Comparison of ENCODE assay signal across 9 cellular contexts in the genomic region with DNA sequence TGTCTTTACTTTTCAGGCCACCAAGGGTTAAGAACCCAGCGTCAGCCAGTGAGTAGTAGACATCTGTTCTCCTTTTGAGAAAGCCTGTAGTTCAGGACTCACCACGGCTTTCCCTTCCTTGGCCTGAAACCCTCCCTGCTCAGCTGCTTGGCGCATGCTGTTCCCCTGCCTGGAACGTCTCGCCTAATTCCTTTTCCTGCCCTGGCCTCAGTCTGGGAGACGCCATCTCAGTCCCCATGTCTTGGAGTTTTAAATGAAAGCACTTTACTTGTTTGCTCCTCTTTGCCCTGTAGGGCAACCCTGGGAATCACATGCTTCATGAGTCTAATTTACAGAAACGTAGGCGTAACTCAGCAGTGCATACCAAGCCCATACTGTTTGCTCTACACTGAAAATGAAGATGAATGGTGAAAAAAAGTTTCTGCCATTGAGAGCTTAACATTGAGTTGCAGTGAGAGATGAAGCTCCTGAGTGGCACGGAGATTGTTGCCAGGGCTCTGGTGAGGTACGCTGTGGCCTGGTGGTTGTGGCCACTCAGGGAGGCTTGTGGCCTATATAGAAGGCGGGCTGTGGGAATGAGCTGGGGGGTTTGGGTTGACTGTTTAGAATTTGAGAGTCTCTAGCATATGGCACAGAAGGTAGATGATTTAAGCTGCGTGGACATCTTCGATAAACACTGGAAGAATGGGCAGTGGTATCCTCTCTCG. TPM values are rescaled to one million over a fixed set of nuclear protein-coding genes. Genes with fewer than 3 reads are reported as not detected.
DNase-seq lines count a peak whose midpoint lies in the region; ATAC-seq and TF ChIP-seq lines count a peak whose summit lies in the region.
"Had no signal": no experiment of that assay in that cellular context is flagged by ENCODE, and none has a peak within 500 bp of the region (broad histone marks: within the 10 kb centered on the region; RNA-seq: fewer than 3 reads in every experiment).

No MANE protein-coding gene starts in this region.

- no peaks in the 10 kb centered on the region for H3K27me3 ChIP-seq in CD4-positive, alpha-beta memory T cell (ENCODE audit: insufficient read depth, low read length)
- no peaks in the 10 kb centered on the region for H3K27me3 ChIP-seq in Loucy (ENCODE audit: insufficient read depth, low read length, poor library complexity, severe bottlenecking)
- H3K27me3 ChIP-seq in neutrophil = no peaks in the 10 kb centered on the region
- no peaks in the 10 kb centered on the region for H3K27me3 ChIP-seq in body of pancreas
- no peaks in the 10 kb centered on the region for H3K27me3 ChIP-seq in suprapubic skin

- H3K4me2 ChIP-seq in Loucy (ENCODE audit: low read depth, low read length, poor library complexity, severe bottlenecking) = peak overlapping the region; percentile 95

- H3K27ac ChIP-seq in CD4-positive, alpha-beta memory T cell (ENCODE audit: low read depth, low read length) = peak overlapping the region; percentile 79
- H3K27ac ChIP-seq in neutrophil (peak overlapping the region; percentile 99), body of pancreas (peak overlapping the region in 1 of 4 donors; percentile 85), suprapubic skin (no peak overlapping the region)

- ATAC-seq in central memory CD8-positive, alpha-beta T cell (replicated peaks; ENCODE audit: extremely low read depth, poor library complexity, severe bottlenecking) = no peak
- ATAC-seq in body of pancreas = no peak

- intact Hi-C loops in CD4-positive, alpha-beta memory T cell (cut with micrococcal nuclease) = no loop called here
- intact Hi-C loops in body of pancreas (cut with DNase I) = no loop called here

- H2AFZ ChIP-seq in Loucy (ENCODE audit: low read length) = no peak overlapping the region

- no peak for TF ChIP-seq EP300 in suprapubic skin (IDR thresholded peaks at IDR 0.05)

- H3K27ac Mint-ChIP-seq in CD4-positive, alpha-beta memory T cell = peak overlapping the region; percentile 96 to 100 (median 99)
- H3K27ac Mint-ChIP-seq in central memory CD8-positive, alpha-beta T cell (ENCODE audit: low read depth) = peak overlapping the region; percentile 99

- no peaks in the 10 kb centered on the region for H3K9me2 ChIP-seq in Loucy (replicated peaks; ENCODE audit: low read depth, low read length)

- no peak for TF ChIP-seq CTCF in Loucy (conservative IDR thresholded peaks at IDR 0.05; ENCODE audit: low read length)
- TF ChIP-seq CTCF in neutrophil (IDR thresholded peaks at IDR 0.05) = no peak
- no peak for TF ChIP-seq CTCF in body of pancreas (IDR thresholded peaks at IDR 0.05)
- TF ChIP-seq CTCF in suprapubic skin (IDR thresholded peaks at IDR 0.05) = no peak

- no peaks in the 10 kb centered on the region for H3K36me3 ChIP-seq in CD4-positive, alpha-beta memory T cell (ENCODE audit: insufficient read depth, low read length)
- H3K36me3 ChIP-seq in Loucy (ENCODE audit: insufficient read depth, low read length) (peaks cover 10% of the 10 kb centered on the region; the same call in 1 of the 2 replicates), neutrophil (no peaks in the 10 kb centered on the region), body of pancreas (replicated peaks in 1 of 2; ENCODE audit: insufficient read depth in 1 of 2, low read depth in 2 of 2) (no peaks in the 10 kb centered on the region), suprapubic skin (peaks cover 5% of the 10 kb centered on the region)

- POLR2A ChIA-PET in CD4-positive, alpha-beta memory T cell (lab: Charles Lee; ENCODE audit: partially characterized antibody) = interaction anchor here (0.8 to 7.6 kb wide), 12 partner anchors 8 to 408 kb away, joined by 3 to 81 read pairs (median 14); a partner anchor contains a TSS

- CTCF ChIA-PET in CD4-positive, alpha-beta memory T cell (lab: Charles Lee; ENCODE audit: partially characterized antibody) = interaction anchor here (0.8 to 4.7 kb wide), 5 partner anchors 17 to 55 kb away, joined by 3 to 36 read pairs (median 8); a partner anchor contains a TSS

- peaks cover 53 to 80% (median 69%) of the 10 kb centered on the region in 4 donors for H3K4me1 Mint-ChIP-seq in CD4-positive, alpha-beta memory T cell
- H3K4me1 Mint-ChIP-seq in central memory CD8-positive, alpha-beta T cell = peaks cover 75% of the 10 kb centered on the region

- no peaks in the 10 kb centered on the region for H3K9me3 ChIP-seq in CD4-positive, alpha-beta memory T cell (ENCODE audit: control insufficient read depth in 1 of 2, low read length in 2 of 2)
- H3K9me3 ChIP-seq in Loucy (ENCODE audit: insufficient read depth, low read depth, low read length) (no peaks in the 10 kb centered on the region), neutrophil (no peaks in the 10 kb centered on the region), body of pancreas (no peaks in the 10 kb centered on the region), suprapubic skin (no peaks in the 10 kb centered on the region)

- no peak overlapping the region for H3K4me3 ChIP-seq in CD4-positive, alpha-beta memory T cell (ENCODE audit: low read length in 2 of 2)
- H3K4me3 ChIP-seq in Loucy (ENCODE audit: low read length, poor library complexity, severe bottlenecking) (no peak overlapping the region), neutrophil (ENCODE audit: low read depth in 1 of 2, low read length in 1 of 2) (peak overlapping the region; percentile 57 to 63), body of pancreas (no peak overlapping the region), suprapubic skin (no peak overlapping the region)

- H3K9ac ChIP-seq in Loucy (ENCODE audit: low read depth, low read length, poor library complexity, severe bottlenecking) = peak overlapping the region; percentile 78

- H3K79me2 ChIP-seq in Loucy (ENCODE audit: insufficient read depth, low read length) = peaks cover 92% of the 10 kb centered on the region

- H3K27me3 Mint-ChIP-seq in CD4-positive, alpha-beta memory T cell = no peaks in the 10 kb centered on the region
- H3K27me3 Mint-ChIP-seq in central memory CD8-positive, alpha-beta T cell = no peaks in the 10 kb centered on the region

- no peaks in the 10 kb centered on the region for H3K9me3 Mint-ChIP-seq in CD4-positive, alpha-beta memory T cell
- no peaks in the 10 kb centered on the region for H3K9me3 Mint-ChIP-seq in central memory CD8-positive, alpha-beta T cell

- peak overlapping the region in 7 of 8 donors; percentile 86 to 95 (median 91) for H3K4me3 Mint-ChIP-seq in CD4-positive, alpha-beta memory T cell
- peak overlapping the region; percentile 86 for H3K4me3 Mint-ChIP-seq in central memory CD8-positive, alpha-beta T cell

- H4K20me1 ChIP-seq in Loucy (ENCODE audit: insufficient read depth, low read length, poor library complexity, severe bottlenecking) = peaks cover 27% of the 10 kb centered on the region

- TF ChIP-seq POLR2A in body of pancreas (IDR thresholded peaks at IDR 0.05) (no peak), suprapubic skin (IDR thresholded peaks at IDR 0.05) (no peak)

- H3F3A ChIP-seq in Loucy (ENCODE audit: low read depth) = peaks cover 14% of the 10 kb centered on the region

- peaks cover 7 to 20% of the 10 kb centered on the region in 2 donors for H3K36me3 Mint-ChIP-seq in CD4-positive, alpha-beta memory T cell
- peaks cover 38% of the 10 kb centered on the region for H3K36me3 Mint-ChIP-seq in central memory CD8-positive, alpha-beta T cell (ENCODE audit: insufficient read depth)

- H3K4me1 ChIP-seq in CD4-positive, alpha-beta memory T cell (ENCODE audit: insufficient read depth, low read length) = peaks cover 75% of the 10 kb centered on the region
- H3K4me1 ChIP-seq in Loucy (ENCODE audit: insufficient read depth, low read length, poor library complexity, severe bottlenecking) = peaks cover 55% of the 10 kb centered on the region
- peaks cover 93 to 95% of the 10 kb centered on the region in 2 experiments for H3K4me1 ChIP-seq in neutrophil (ENCODE audit: control insufficient read depth in 1 of 2, insufficient read depth in 1 of 2, low read depth in 1 of 2, low read length in 1 of 2)
- peaks cover 48% of the 10 kb centered on the region for H3K4me1 ChIP-seq in body of pancreas
- peaks cover 61% of the 10 kb centered on the region for H3K4me1 ChIP-seq in suprapubic skin

- 78 to 84% methylated on average over 14 of the region's 14 CpGs for WGBS in body of pancreas, 2 donors
- WGBS in suprapubic skin = 70% methylated on average over 14 of the region's 14 CpGs

- no peak for DNase-seq in CD4-positive, alpha-beta memory T cell
- DNase-seq in central memory CD8-positive, alpha-beta T cell (ENCODE audit: low spot score in 2 of 2) = no peak
- DNase-seq in HPDE6-E6E7 (ENCODE audit: extremely low spot score) (no peak), NCI-H1048 (lab: John Stamatoyannopoulos, UW) (no peak), body of pancreas (no peak), suprapubic skin (ENCODE audit: low spot score in 2 of 2) (no peak)
- DNase-seq: activated CD8-positive, alpha-beta memory T cell treated with anti-CD3 and anti-CD28 coated beads, Interleukin-2, amount 50 U/mL, for 4 hours had no signal

RNA-seq across cellular contexts. Expression of a gene that starts 52.8 kb away (rescaled TPM):
- total RNA-seq in CD4-positive, alpha-beta memory T cell = 100 to 1,000 TPM; 101 to 108 TPM
- 10 to 100 TPM in 1 of 2 donors, 1 to 10 TPM in 1; 3.8 to 30.6 TPM for polyA plus RNA-seq in CD4-positive, alpha-beta memory T cell
- 10 to 100 TPM; 30.0 to 35.8 TPM for total RNA-seq in body of pancreas
- 10 to 100 TPM; 83.1 to 88.8 (median 86.4) TPM for total RNA-seq in suprapubic skin

RNA-seq across cellular contexts. Expression of a gene that starts 57.1 kb away (rescaled TPM):
- 10 to 100 TPM in 1 of 2 experiments, 1 to 10 TPM in 1; 9.7 to 10.4 TPM for total RNA-seq in CD4-positive, alpha-beta memory T cell
- 1 to 10 TPM; 1.1 to 2.0 TPM for polyA plus RNA-seq in CD4-positive, alpha-beta memory T cell
- total RNA-seq in body of pancreas = 1 to 10 TPM; 2.1 to 2.6 TPM
- 1 to 10 TPM; 1.9 to 3.8 (median 3.0) TPM for total RNA-seq in suprapubic skin

RNA-seq across cellular contexts. Expression of a gene that starts 57.8 kb away (rescaled TPM):
- total RNA-seq in CD4-positive, alpha-beta memory T cell = 100 to 1,000 TPM; 191 to 199 TPM
- 100 to 1,000 TPM; 264 to 316 TPM for polyA plus RNA-seq in CD4-positive, alpha-beta memory T cell
- total RNA-seq in body of pancreas (10 to 100 TPM; 32.0 to 38.4 TPM), suprapubic skin (100 to 1,000 TPM in 3 of 4 donors, 10 to 100 TPM in 1; 94.4 to 160 (median 109) TPM)

Comparison
In these comparisons a context has a peak if more than half of its experiments do, and no peak if none do; other contexts are left out.
1. H3K4me3 ChIP-seq: peak in neutrophil (2 of 2); none in CD4-positive, alpha-beta memory T cell (0 of 2), Loucy (single experiment), body of pancreas (0 of 2) and suprapubic skin (single experiment).